1 cellular context compared by ENCODE assay signal in genomic region chr13:106503730-106504129, GRCh38.
TF ChIP-seq lines count a peak whose summit lies in the region.

No MANE protein-coding gene starts in this region.

TF ChIP-seq in IMR-90, 13 proteins besides CTCF, POLR2A, EP300 and RAD21:
- TF ChIP-seq BHLHE40 (IDR thresholded peaks at IDR 0.05; ENCODE audit: low read depth, low read length) (no peak), RFX5 (IDR thresholded peaks at IDR 0.05; ENCODE audit: low read depth, low read length) (no peak), SMC3 (IDR thresholded peaks at IDR 0.05; ENCODE audit: low read depth, low read length) (no peak), ELK1 (IDR thresholded peaks at IDR 0.05; ENCODE audit: borderline replicate concordance, low read depth, low read length) (no peak), USF2 (IDR thresholded peaks at IDR 0.05; ENCODE audit: low read depth, low read length) (no peak), FOS (IDR thresholded peaks at IDR 0.05; ENCODE audit: low read depth, low read length) (no peak), RCOR1 (IDR thresholded peaks at IDR 0.05; ENCODE audit: insufficient replicate concordance, low read length) (no peak), MAZ (IDR thresholded peaks at IDR 0.05; ENCODE audit: borderline replicate concordance, low read depth, low read length) (no peak), MXI1 (IDR thresholded peaks at IDR 0.05; ENCODE audit: borderline replicate concordance, low read depth, low read length) (no peak), MAFK (IDR thresholded peaks at IDR 0.05; ENCODE audit: low read depth, low read length) (no peak), CHD1 (IDR thresholded peaks at IDR 0.05; ENCODE audit: low read depth, low read length) (no peak), CEBPB (IDR thresholded peaks at IDR 0.05; ENCODE audit: low read depth, low read length) (no peak), NFE2L2 (IDR thresholded peaks at IDR 0.05; ENCODE audit: low read depth, low read length) (no peak)
